In the genomic region with DNA sequence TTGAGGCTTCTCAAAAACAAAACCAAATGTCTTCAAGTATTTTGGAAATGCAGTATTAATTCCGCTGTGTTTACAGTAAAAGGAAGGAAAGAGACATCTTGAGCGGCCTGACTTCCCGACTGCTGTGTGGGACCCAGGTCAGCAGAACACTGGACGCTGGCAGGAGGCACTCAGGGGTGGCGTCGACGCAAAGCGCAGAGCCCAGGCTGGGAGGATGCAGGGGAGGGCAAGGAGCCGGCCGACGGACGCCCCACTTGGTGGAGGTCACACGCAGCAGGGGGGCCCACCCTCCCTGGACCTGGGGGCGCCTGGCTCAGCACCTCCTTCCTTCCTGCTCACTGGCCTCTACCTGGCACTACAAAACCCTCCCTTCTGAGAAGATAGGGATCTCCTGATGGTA, we compare ENCODE assay signal across 17 cellular contexts. TPM values are rescaled to one million over a fixed set of nuclear protein-coding genes. Genes with fewer than 3 reads are reported as not detected.
DNase-seq lines count a peak whose midpoint lies in the region; ATAC-seq and TF ChIP-seq lines count a peak whose summit lies in the region.
"Had no signal": no experiment of that assay in that cellular context is flagged by ENCODE, and none has a peak within 500 bp of the region (broad histone marks: within the 10 kb centered on the region; RNA-seq: fewer than 3 reads in every experiment).

No MANE protein-coding gene starts in this region.

- no peaks in the 10 kb centered on the region for H4K20me1 ChIP-seq in GM23248 (ENCODE audit: insufficient read depth)

- no peak overlapping the region for H2AFZ ChIP-seq in GM23248

- POLR2A ChIA-PET in WTC11 (lab: Charles Lee), result no interaction called here

- peak overlapping the region in 7 of 10 donors; percentile 11 to 77 (median 64) for H3K27ac ChIP-seq in heart right ventricle
- H3K27ac ChIP-seq in right atrium auricular region, result peak overlapping the region in 1 of 2 donors; percentile 21
- H3K27ac ChIP-seq in right lobe of liver, result no peak overlapping the region
- H3K27ac ChIP-seq in stomach, result peak overlapping the region in 3 of 5 donors; percentile 48 to 53 (median 51)
- no peak overlapping the region for H3K27ac ChIP-seq in GM23248
- H3K27ac ChIP-seq: 22Rv1, A549, HL-60 had no signal

- CTCF ChIA-PET in WTC11 (lab: Charles Lee), result no interaction called here

- peaks cover 22 to 81% (median 30%) of the 10 kb centered on the region in 9 donors for H3K4me1 ChIP-seq in heart right ventricle
- H3K4me1 ChIP-seq in right atrium auricular region, result peaks cover 0 to 40% of the 10 kb centered on the region in 2 donors
- H3K4me1 ChIP-seq in right lobe of liver, result peaks cover 0 to 37% (median 16%) of the 10 kb centered on the region in 4 donors
- H3K4me1 ChIP-seq in stomach, result peaks cover 0 to 37% (median 28%) of the 10 kb centered on the region in 4 donors
- no peaks in the 10 kb centered on the region for H3K4me1 ChIP-seq in GM23248 (ENCODE audit: insufficient read depth)
- H3K4me1 ChIP-seq: HAP-1 had no signal

- TF ChIP-seq CTCF in heart right ventricle (IDR thresholded peaks at IDR 0.05) (no peak), right atrium auricular region (IDR thresholded peaks at IDR 0.05) (no peak), WTC11 (IDR thresholded peaks at IDR 0.05) (no peak), right lobe of liver (IDR thresholded peaks at IDR 0.05) (no peak), stomach (IDR thresholded peaks at IDR 0.05) (no peak)

- no peaks in the 10 kb centered on the region for H3F3A ChIP-seq in GM23248 (ENCODE audit: insufficient read depth)

- H3K27ac Mint-ChIP-seq in WTC11, result peak overlapping the region; percentile 65
- H3K27ac Mint-ChIP-seq: CD4-positive, alpha-beta T cell had no signal

- H3K36me3 ChIP-seq in heart right ventricle (peaks cover 0 to 86% (median 23%) of the 10 kb centered on the region in 9 donors), right atrium auricular region (peaks cover 34% of the 10 kb centered on the region), right lobe of liver (peaks cover 0 to 53% (median 9%) of the 10 kb centered on the region in 4 donors), stomach (peaks cover 54 to 83% (median 79%) of the 10 kb centered on the region in 4 donors), GM23248 (ENCODE audit: low read depth) (no peaks in the 10 kb centered on the region)
- H3K36me3 ChIP-seq: HAP-1 had no signal

- H3K4me2 ChIP-seq in GM23248 (ENCODE audit: unreplicated experiment), result no peak overlapping the region
- H3K4me2 ChIP-seq: A549 had no signal

- 41 to 68% methylated on average over 14 of the region's 14 CpGs for whole genome bisulfite sequencing in heart right ventricle, 2 donors
- WGBS in right lobe of liver (ENCODE audit: insufficient coverage, low coverage, low lambda C conversion rate, missing lambda C conversion rate), result 73% methylated on average over 4 of the region's 14 CpGs
- 73 to 85% (median 82%) methylated on average over 14 of the region's 14 CpGs for WGBS in stomach, 5 donors
- 86% methylated on average over 14 of the region's 14 CpGs for WGBS in GM23248 (ENCODE audit: low coverage in 1 of 2, low lambda C conversion rate in 2 of 2, missing lambda C conversion rate in 2 of 2), 2 experiments

- no peaks in the 10 kb centered on the region for H3K79me2 ChIP-seq in GM23248 (ENCODE audit: insufficient read depth)

- intact Hi-C loops in heart right ventricle (cut with DNase I) (loop anchor here in 4 of 10 donors (5.0 kb wide), 4 partner anchors 35 to 45 kb away; no protein-coding TSS in a partner anchor), right lobe of liver (cut with DNase I) (no loop called here), stomach (cut with DNase I; ENCODE audit: low total_unique reads) (no loop called here)

- H3K27me3 ChIP-seq in heart right ventricle (no peaks in the 10 kb centered on the region), right atrium auricular region (no peaks in the 10 kb centered on the region), right lobe of liver (no peaks in the 10 kb centered on the region), stomach (no peaks in the 10 kb centered on the region), GM23248 (replicated peaks; ENCODE audit: insufficient read depth) (no peaks in the 10 kb centered on the region)

- H3K9me3 ChIP-seq in heart right ventricle, result no peaks in the 10 kb centered on the region
- no peaks in the 10 kb centered on the region for H3K9me3 ChIP-seq in right atrium auricular region
- H3K9me3 ChIP-seq in right lobe of liver, result no peaks in the 10 kb centered on the region
- H3K9me3 ChIP-seq in stomach, result no peaks in the 10 kb centered on the region
- no peaks in the 10 kb centered on the region for H3K9me3 ChIP-seq in GM23248 (ENCODE audit: low read depth)
- H3K9me3 ChIP-seq: A549, HAP-1 had no signal

- no peaks in the 10 kb centered on the region for H3K9me2 ChIP-seq in GM23248 (ENCODE audit: insufficient read depth)

- peaks cover 10% of the 10 kb centered on the region; the same call in 1 of the 2 replicates for H3K36me3 Mint-ChIP-seq in WTC11

- H3K9me3 Mint-ChIP-seq in WTC11, result no peaks in the 10 kb centered on the region
- H3K9me3 Mint-ChIP-seq: CD4-positive, alpha-beta T cell had no signal

- no peaks in the 10 kb centered on the region for H3K27me3 Mint-ChIP-seq in WTC11 (ENCODE audit: low read depth)
- H3K27me3 Mint-ChIP-seq: CD4-positive, alpha-beta T cell had no signal

- H3K4me3 Mint-ChIP-seq in WTC11, result no peak overlapping the region
- H3K4me3 Mint-ChIP-seq: CD4-positive, alpha-beta T cell had no signal

- H3K9ac ChIP-seq in GM23248, result no peak overlapping the region

- DNase-seq in heart right ventricle (no peak), right atrium auricular region (ENCODE audit: low spot score) (no peak), WTC11 (ENCODE audit: low spot score) (no peak), right lobe of liver (peak in 1 of 3 donors; percentile 56), stomach (no peak), GM23248 (no peak)
- DNase-seq: AML-193; CD4-positive, alpha-beta T cell; DMS153; DMS79; GDM1; IMR-90 had no signal

- H3K4me3 ChIP-seq in heart right ventricle, result no peak overlapping the region
- H3K4me3 ChIP-seq in right atrium auricular region, result no peak overlapping the region
- H3K4me3 ChIP-seq in right lobe of liver, result no peak overlapping the region
- H3K4me3 ChIP-seq in stomach, result no peak overlapping the region
- no peak overlapping the region for H3K4me3 ChIP-seq in GM23248
- H3K4me3 ChIP-seq: A549, HAP-1 had no signal

- no peak for TF ChIP-seq EP300 in stomach (IDR thresholded peaks at IDR 0.05)

- TF ChIP-seq POLR2A in right lobe of liver (IDR thresholded peaks at IDR 0.05) (no peak), stomach (IDR thresholded peaks at IDR 0.05) (no peak)

- in situ Hi-C loops in GM23248 (cut with MboI), result no loop called here

- peaks cover 17% of the 10 kb centered on the region for H3K4me1 Mint-ChIP-seq in WTC11

- ATAC-seq in heart right ventricle (no peak), WTC11 (no peak), right lobe of liver (peak; percentile 3 to 23 (median 8)), HG02884 (IDR thresholded peaks at IDR 0.05; ENCODE audit: unreplicated experiment) (no peak)
- ATAC-seq: A549 had no signal

TF ChIP-seq in WTC11, 78 proteins besides CTCF, POLR2A, EP300 and RAD21 (continues in another document):
- TF ChIP-seq NR3C1 (CRISPR knock-in tag; conservative IDR thresholded peaks at IDR 0.05; ENCODE audit: low read depth) (no peak), TP53 (CRISPR knock-in tag; IDR thresholded peaks at IDR 0.05) (no peak), NFATC4 (CRISPR knock-in tag; IDR thresholded peaks at IDR 0.05) (no peak), SP1 (CRISPR knock-in tag; conservative IDR thresholded peaks at IDR 0.05) (no peak), JAZF1 (CRISPR knock-in tag; IDR thresholded peaks at IDR 0.05) (no peak), TEAD1 (CRISPR knock-in tag; IDR thresholded peaks at IDR 0.05) (no peak), FOXP1 (CRISPR knock-in tag; IDR thresholded peaks at IDR 0.05; ENCODE audit: borderline replicate concordance) (no peak)
- TF ChIP-seq, protein P1, sequence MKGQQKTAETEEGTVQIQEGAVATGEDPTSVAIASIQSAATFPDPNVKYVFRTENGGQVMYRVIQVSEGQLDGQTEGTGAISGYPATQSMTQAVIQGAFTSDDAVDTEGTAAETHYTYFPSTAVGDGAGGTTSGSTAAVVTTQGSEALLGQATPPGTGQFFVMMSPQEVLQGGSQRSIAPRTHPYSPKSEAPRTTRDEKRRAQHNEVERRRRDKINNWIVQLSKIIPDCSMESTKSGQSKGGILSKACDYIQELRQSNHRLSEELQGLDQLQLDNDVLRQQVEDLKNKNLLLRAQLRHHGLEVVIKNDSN (CRISPR knock-in tag; IDR thresholded peaks at IDR 0.05), result no peak
- TF ChIP-seq, protein P2, sequence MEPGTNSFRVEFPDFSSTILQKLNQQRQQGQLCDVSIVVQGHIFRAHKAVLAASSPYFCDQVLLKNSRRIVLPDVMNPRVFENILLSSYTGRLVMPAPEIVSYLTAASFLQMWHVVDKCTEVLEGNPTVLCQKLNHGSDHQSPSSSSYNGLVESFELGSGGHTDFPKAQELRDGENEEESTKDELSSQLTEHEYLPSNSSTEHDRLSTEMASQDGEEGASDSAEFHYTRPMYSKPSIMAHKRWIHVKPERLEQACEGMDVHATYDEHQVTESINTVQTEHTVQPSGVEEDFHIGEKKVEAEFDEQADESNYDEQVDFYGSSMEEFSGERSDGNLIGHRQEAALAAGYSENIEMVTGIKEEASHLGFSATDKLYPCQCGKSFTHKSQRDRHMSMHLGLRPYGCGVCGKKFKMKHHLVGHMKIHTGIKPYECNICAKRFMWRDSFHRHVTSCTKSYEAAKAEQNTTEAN (CRISPR knock-in tag; IDR thresholded peaks at IDR 0.05), result no peak
- TF ChIP-seq, protein P3, sequence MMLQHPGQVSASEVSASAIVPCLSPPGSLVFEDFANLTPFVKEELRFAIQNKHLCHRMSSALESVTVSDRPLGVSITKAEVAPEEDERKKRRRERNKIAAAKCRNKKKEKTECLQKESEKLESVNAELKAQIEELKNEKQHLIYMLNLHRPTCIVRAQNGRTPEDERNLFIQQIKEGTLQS (CRISPR knock-in tag; conservative IDR thresholded peaks at IDR 0.05), result no peak

RNA-seq across cellular contexts. Expression of a gene that starts 19.7 kb away (rescaled TPM):
- total RNA-seq in heart right ventricle, result 100 to 1,000 TPM; 122 to 208 (median 146) TPM
- polyA plus RNA-seq in heart right ventricle, result 100 to 1,000 TPM in 1 of 2 donors, 10 to 100 TPM in 1; 36.3 to 145 TPM
- total RNA-seq in right atrium auricular region, result 10 to 100 TPM; 28.5 to 42.3 TPM
- total RNA-seq in WTC11 (2021), result 28.1 to 29.9 TPM (median 29.9 TPM) in 3 replicates
- total RNA-seq in right lobe of liver, result 10 to 100 TPM; 38.9 to 65.2 (median 53.3) TPM
- 100 to 1,000 TPM in 3 of 5 donors, 10 to 100 TPM in 2; 23.9 to 346 (median 126) TPM for total RNA-seq in stomach
- polyA plus RNA-seq in stomach, result 10 to 100 TPM in 2 of 3 donors, 1 to 10 TPM in 1; 4.7 to 12.4 (median 10.3) TPM
- total RNA-seq in GM23248 (2014; rRNA removed; shearing (Covaris generic)), result 1.6 and 1.9 TPM in 2 replicates
- 0.46 and 0.75 TPM in 2 replicates for polyA plus RNA-seq in GM23248 (2016; fragmentation: Nextera tagmentation; extraction: Ambion mirVana)

Comparison
In these comparisons a context has a peak if more than half of its experiments do, and no peak if none do; other contexts are left out.
1. ATAC-seq: peak in right lobe of liver (4 of 4); none in heart right ventricle (0 of 8), WTC11 (single experiment) and HG02884 (single experiment).
2. H3K27ac ChIP-seq: peak in heart right ventricle (7 of 10) and stomach (3 of 5); none in right lobe of liver (0 of 3) and GM23248 (single experiment).